ENCODE assay signal across 11 cellular contexts in the genomic region with DNA sequence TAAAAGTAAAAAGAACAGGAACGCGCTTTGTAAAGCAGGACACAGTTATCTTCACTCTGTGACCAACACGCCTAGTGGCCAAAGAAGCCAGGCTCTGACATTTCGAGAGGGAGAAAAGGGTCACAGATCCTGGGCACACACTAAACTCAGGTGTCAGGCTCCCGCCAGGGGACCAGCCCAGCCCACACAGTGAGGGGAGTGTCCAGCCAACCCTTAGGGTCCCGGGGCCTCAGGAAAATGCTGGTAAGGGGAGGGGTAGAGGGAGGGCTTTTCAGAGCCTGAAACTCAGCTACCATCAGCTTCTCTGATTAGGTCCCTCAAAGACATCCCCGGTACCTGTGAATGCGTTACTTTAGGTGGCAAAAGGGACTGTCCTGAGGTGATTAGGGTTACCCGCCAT. TPM values are rescaled to one million over a fixed set of nuclear protein-coding genes. Genes with fewer than 3 reads are reported as not detected.
DNase-seq lines count a peak whose midpoint lies in the region; ATAC-seq and TF ChIP-seq lines count a peak whose summit lies in the region.
"Had no signal": no experiment of that assay in that cellular context is flagged by ENCODE, and none has a peak within 500 bp of the region (broad histone marks: within the 10 kb centered on the region; RNA-seq: fewer than 3 reads in every experiment).

No MANE protein-coding gene starts in this region.

- peak overlapping the region; percentile 65 for H3K9ac ChIP-seq in BLaER1

- H3K4me2 ChIP-seq in BLaER1 (peak overlapping the region; percentile 88), GM23338 (no peak overlapping the region)

- peaks cover 15% of the 10 kb centered on the region for H3K36me3 ChIP-seq in BLaER1
- H3K36me3 ChIP-seq in GM23338 (ENCODE audit: insufficient read depth) = no peaks in the 10 kb centered on the region

- POLR2A ChIA-PET in naive thymus-derived CD8-positive, alpha-beta T cell (lab: Charles Lee) = interaction anchor here (0.8 to 10.4 kb wide), 6 partner anchors 9 to 110 kb away, joined by 3 to 232 read pairs (median 22); partner anchors contain the start of genes ANXA11 and TMEM254

- TF ChIP-seq CTCF in GM23338 (conservative IDR thresholded peaks at IDR 0.05; ENCODE audit: low read depth in 2 of 2) (no peak), foreskin fibroblast (IDR thresholded peaks at IDR 0.05; ENCODE audit: low read depth, low read length) (no peak)

- no peaks in the 10 kb centered on the region for H3K9me3 Mint-ChIP-seq in GM23338
- H3K9me3 Mint-ChIP-seq in activated naive CD8-positive, alpha-beta T cell treated with anti-CD3 and anti-CD28 coated beads for 36 hours = peaks cover 12% of the 10 kb centered on the region
- no peaks in the 10 kb centered on the region for H3K9me3 Mint-ChIP-seq in naive thymus-derived CD8-positive, alpha-beta T cell

- H3K27ac ChIP-seq in BLaER1 (peak overlapping the region; percentile 84), GM23338 (ENCODE audit: low read depth) (no peak overlapping the region)

- no peaks in the 10 kb centered on the region for H3K27me3 Mint-ChIP-seq in GM23338 (ENCODE audit: insufficient read depth, low read depth, poor library complexity)
- H3K27me3 Mint-ChIP-seq in activated naive CD8-positive, alpha-beta T cell treated with anti-CD3 and anti-CD28 coated beads for 36 hours = no peaks in the 10 kb centered on the region
- H3K27me3 Mint-ChIP-seq in naive thymus-derived CD8-positive, alpha-beta T cell = no peaks in the 10 kb centered on the region

- no peak for DNase-seq in GM23338 (ENCODE audit: low spot score)
- no peak for DNase-seq in activated naive CD8-positive, alpha-beta T cell treated with anti-CD3 and anti-CD28 coated beads for 36 hours
- DNase-seq in naive thymus-derived CD8-positive, alpha-beta T cell = no peak
- no peak for DNase-seq in foreskin fibroblast
- no peak for DNase-seq in activated gamma-delta T cell (lab: John Stamatoyannopoulos, UW)
- DNase-seq in NCI-H446 treated with DMSO at 0.1 percent for 48 hours (lab: John Stamatoyannopoulos, UW) = no peak
- no peak for DNase-seq in OCI-M1 (lab: John Stamatoyannopoulos, UW)
- DNase-seq: foreskin melanocyte, NCI-H345 had no signal

- no peaks in the 10 kb centered on the region for H3F3A ChIP-seq in GM23338 (replicated peaks; ENCODE audit: low read depth)

- H3K4me1 ChIP-seq in BLaER1 (peaks cover 78% of the 10 kb centered on the region), GM23338 (ENCODE audit: insufficient read depth) (no peaks in the 10 kb centered on the region; the same call in 1 of the 2 replicates)

- H3K4me3 ChIP-seq in BLaER1 = no peak overlapping the region; the same call in 1 of the 2 replicates
- H3K4me3 ChIP-seq in GM23338 = no peak overlapping the region
- H3K4me3 ChIP-seq in foreskin fibroblast (ENCODE audit: low read depth in 1 of 2, low read length in 2 of 2) = no peak overlapping the region
- H3K4me3 ChIP-seq: dorsolateral prefrontal cortex had no signal

- peaks cover 52% of the 10 kb centered on the region for H4K20me1 ChIP-seq in BLaER1
- peaks cover 15% of the 10 kb centered on the region for H4K20me1 ChIP-seq in GM23338 (replicated peaks; ENCODE audit: insufficient read depth)

- H3K9me2 ChIP-seq in GM23338 (ENCODE audit: insufficient read depth) = no peaks in the 10 kb centered on the region; the same call in 1 of the 2 replicates

- H3K9me3 ChIP-seq in BLaER1 = peaks cover 13% of the 10 kb centered on the region

- H2AFZ ChIP-seq in GM23338 = no peak overlapping the region

- H3K4me3 Mint-ChIP-seq in GM23338 = no peak overlapping the region
- peak overlapping the region; percentile 8 for H3K4me3 Mint-ChIP-seq in activated naive CD8-positive, alpha-beta T cell treated with anti-CD3 and anti-CD28 coated beads for 36 hours
- peak overlapping the region; percentile 31 to 81 (median 74) for H3K4me3 Mint-ChIP-seq in naive thymus-derived CD8-positive, alpha-beta T cell

- peaks cover 20% of the 10 kb centered on the region for H3K4me1 Mint-ChIP-seq in GM23338
- H3K4me1 Mint-ChIP-seq in activated naive CD8-positive, alpha-beta T cell treated with anti-CD3 and anti-CD28 coated beads for 36 hours = peaks cover 71% of the 10 kb centered on the region
- peaks cover 43 to 90% (median 85%) of the 10 kb centered on the region in 4 donors for H3K4me1 Mint-ChIP-seq in naive thymus-derived CD8-positive, alpha-beta T cell

- peaks cover 70% of the 10 kb centered on the region for H3K79me2 ChIP-seq in GM23338 (replicated peaks; ENCODE audit: insufficient read depth)

- ATAC-seq in GM23338 = peak; percentile 29; the same call in 1 of the 3 replicates
- no peak for ATAC-seq in naive thymus-derived CD8-positive, alpha-beta T cell

- H3K36me3 Mint-ChIP-seq in GM23338 (ENCODE audit: low read depth) = no peaks in the 10 kb centered on the region
- H3K36me3 Mint-ChIP-seq in activated naive CD8-positive, alpha-beta T cell treated with anti-CD3 and anti-CD28 coated beads for 36 hours = peaks cover 38% of the 10 kb centered on the region
- H3K36me3 Mint-ChIP-seq in naive thymus-derived CD8-positive, alpha-beta T cell = peaks cover 0 to 11% (median 5%) of the 10 kb centered on the region in 3 donors

- H3K27me3 ChIP-seq in BLaER1 (no peaks in the 10 kb centered on the region), GM23338 (ENCODE audit: insufficient read depth) (no peaks in the 10 kb centered on the region)
- H3K27me3 ChIP-seq: dorsolateral prefrontal cortex had no signal

- no peak overlapping the region for H3K27ac Mint-ChIP-seq in GM23338
- peak overlapping the region; percentile 81 for H3K27ac Mint-ChIP-seq in activated naive CD8-positive, alpha-beta T cell treated with anti-CD3 and anti-CD28 coated beads for 36 hours
- peak overlapping the region; percentile 93 to 98 (median 96) for H3K27ac Mint-ChIP-seq in naive thymus-derived CD8-positive, alpha-beta T cell

TF ChIP-seq in GM23338, 12 proteins besides CTCF, POLR2A, EP300 and RAD21 (continues in another document):
- TF ChIP-seq, protein P1, sequence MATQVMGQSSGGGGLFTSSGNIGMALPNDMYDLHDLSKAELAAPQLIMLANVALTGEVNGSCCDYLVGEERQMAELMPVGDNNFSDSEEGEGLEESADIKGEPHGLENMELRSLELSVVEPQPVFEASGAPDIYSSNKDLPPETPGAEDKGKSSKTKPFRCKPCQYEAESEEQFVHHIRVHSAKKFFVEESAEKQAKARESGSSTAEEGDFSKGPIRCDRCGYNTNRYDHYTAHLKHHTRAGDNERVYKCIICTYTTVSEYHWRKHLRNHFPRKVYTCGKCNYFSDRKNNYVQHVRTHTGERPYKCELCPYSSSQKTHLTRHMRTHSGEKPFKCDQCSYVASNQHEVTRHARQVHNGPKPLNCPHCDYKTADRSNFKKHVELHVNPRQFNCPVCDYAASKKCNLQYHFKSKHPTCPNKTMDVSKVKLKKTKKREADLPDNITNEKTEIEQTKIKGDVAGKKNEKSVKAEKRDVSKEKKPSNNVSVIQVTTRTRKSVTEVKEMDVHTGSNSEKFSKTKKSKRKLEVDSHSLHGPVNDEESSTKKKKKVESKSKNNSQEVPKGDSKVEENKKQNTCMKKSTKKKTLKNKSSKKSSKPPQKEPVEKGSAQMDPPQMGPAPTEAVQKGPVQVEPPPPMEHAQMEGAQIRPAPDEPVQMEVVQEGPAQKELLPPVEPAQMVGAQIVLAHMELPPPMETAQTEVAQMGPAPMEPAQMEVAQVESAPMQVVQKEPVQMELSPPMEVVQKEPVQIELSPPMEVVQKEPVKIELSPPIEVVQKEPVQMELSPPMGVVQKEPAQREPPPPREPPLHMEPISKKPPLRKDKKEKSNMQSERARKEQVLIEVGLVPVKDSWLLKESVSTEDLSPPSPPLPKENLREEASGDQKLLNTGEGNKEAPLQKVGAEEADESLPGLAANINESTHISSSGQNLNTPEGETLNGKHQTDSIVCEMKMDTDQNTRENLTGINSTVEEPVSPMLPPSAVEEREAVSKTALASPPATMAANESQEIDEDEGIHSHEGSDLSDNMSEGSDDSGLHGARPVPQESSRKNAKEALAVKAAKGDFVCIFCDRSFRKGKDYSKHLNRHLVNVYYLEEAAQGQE (IDR thresholded peaks at IDR 0.05; ENCODE audit: unreplicated experiment) = no peak

RNA-seq across cellular contexts. Expression of gene ANXA11, which starts 16.6 kb away (rescaled TPM):
- 38.9 and 42.3 TPM in 2 replicates for total RNA-seq in GM23338 (2014; rRNA removed; shearing (Covaris generic))
- polyA plus RNA-seq in GM23338 (2016; fragmentation: Nextera tagmentation; extraction: Ambion mirVana) = 70.0 and 73.7 TPM in 2 replicates
- 100 to 1,000 TPM; 181 to 191 TPM for total RNA-seq in activated naive CD8-positive, alpha-beta T cell treated with anti-CD3 and anti-CD28 coated beads for 36 hours
- total RNA-seq in naive thymus-derived CD8-positive, alpha-beta T cell = 100 to 1,000 TPM; 199 to 225 TPM
- 100 to 1,000 TPM; 199 to 294 (median 265) TPM for polyA plus RNA-seq in naive thymus-derived CD8-positive, alpha-beta T cell

RNA-seq across cellular contexts. Expression of gene PLAC9, which starts 56.2 kb away (rescaled TPM):
- total RNA-seq in GM23338 (2014; rRNA removed; shearing (Covaris generic)) = 0.89 and 1.1 TPM in 2 replicates
- polyA plus RNA-seq in GM23338 (2016; fragmentation: Nextera tagmentation; extraction: Ambion mirVana) = 11.0 and 14.4 TPM in 2 replicates
- total RNA-seq in activated naive CD8-positive, alpha-beta T cell treated with anti-CD3 and anti-CD28 coated beads for 36 hours = not detected
- total RNA-seq in naive thymus-derived CD8-positive, alpha-beta T cell = not detected
- under 1 TPM in 1 of 3 donors, not detected in 2; 0.32 TPM for polyA plus RNA-seq in naive thymus-derived CD8-positive, alpha-beta T cell
